19 cellular contexts compared by ENCODE assay signal in genomic region chr12:120406553-120406952, GRCh38. TPM values are rescaled to one million over a fixed set of nuclear protein-coding genes. Genes with fewer than 3 reads are reported as not detected.
A peak's percentile ranks its signal among the peaks of the same experiment; 100 is the strongest.
DNase-seq lines count a peak whose midpoint lies in the region; ATAC-seq, FAIRE-seq and TF ChIP-seq lines count a peak whose summit lies in the region.
"Had no signal": no experiment of that assay in that cellular context is flagged by ENCODE, and none has a peak within 500 bp of the region (broad histone marks: within the 10 kb centered on the region; RNA-seq: fewer than 3 reads in every experiment).

No MANE protein-coding gene starts in this region.

- no peak overlapping the region for H4K91ac ChIP-seq in H1 (replicated peaks; ENCODE audit: insufficient read length, low read length)

- ATAC-seq in HepG2 (no peak), right lobe of liver (no peak), SK-N-SH treated with all-trans-retinoic acid at 6 μM for 48 hours (no peak)
- ATAC-seq: GM23338 had no signal

- no peaks in the 10 kb centered on the region for H3K36me3 Mint-ChIP-seq in neural crest cell (ENCODE audit: low read depth)
- H3K36me3 Mint-ChIP-seq: CD4-positive, alpha-beta memory T cell had no signal

- H3K27ac Mint-ChIP-seq in neural crest cell (ENCODE audit: unreplicated experiment), result peak overlapping the region; percentile 1
- H3K27ac Mint-ChIP-seq: CD4-positive, alpha-beta memory T cell; GM23338 had no signal

- no peaks in the 10 kb centered on the region for H3K23me2 ChIP-seq in H1 (ENCODE audit: low read depth, low read length)

- H3K9me3 ChIP-seq in HepG2 (ENCODE audit: low read length), result no peaks in the 10 kb centered on the region
- no peaks in the 10 kb centered on the region for H3K9me3 ChIP-seq in right lobe of liver
- H3K9me3 ChIP-seq in H1 (ENCODE audit: insufficient read depth in 2 of 2, low read depth in 1 of 2, low read length in 1 of 2), result no peaks in the 10 kb centered on the region
- no peaks in the 10 kb centered on the region for H3K9me3 ChIP-seq in transverse colon
- H3K9me3 ChIP-seq: BE2C had no signal

- no peak for DNase-seq in HepG2 (ENCODE audit: low spot score)
- no peak for DNase-seq in right lobe of liver
- no peak for DNase-seq in H1 (ENCODE audit: low read depth in 1 of 2, low spot score in 2 of 2)
- no peak for DNase-seq in neural crest cell (ENCODE audit: low read depth, low spot score)
- DNase-seq in transverse colon, result no peak
- no peak for DNase-seq in DMS153 (lab: John Stamatoyannopoulos, UW)
- DNase-seq in NK-92 treated with Interleukin-12 subunit alpha and Interleukin-12 subunit beta, amount 100 ng/mL, for 24 hours (lab: John Stamatoyannopoulos, UW), result no peak
- DNase-seq: BE2C; CD4-positive, alpha-beta memory T cell; DMS79 treated with DMSO at 0.1 percent for 48 hours; EL; H9 had no signal

- no peak overlapping the region for H3K27ac ChIP-seq in HepG2 (ENCODE audit: extremely low read length, insufficient read depth, low read length)
- H3K27ac ChIP-seq in right lobe of liver, result no peak overlapping the region
- H3K27ac ChIP-seq in H1 (ENCODE audit: low read depth, low read length), result no peak overlapping the region
- H3K27ac ChIP-seq in transverse colon, result peak overlapping the region; percentile 0 to 40 (median 19)
- H3K27ac ChIP-seq: C4-2B had no signal

- H3K4ac ChIP-seq in H1 (replicated peaks; ENCODE audit: insufficient read length, low read depth, low read length), result no peak overlapping the region

- intact Hi-C loops in HepG2 (cut with micrococcal nuclease; ENCODE audit: unreplicated experiment) (no loop called here), right lobe of liver (cut with DNase I) (no loop called here), transverse colon (cut with DNase I; ENCODE audit: low total_unique reads) (no loop called here)

- H3K23ac ChIP-seq in H1 (ENCODE audit: insufficient read length), result no peak overlapping the region

- H2BK5ac ChIP-seq in H1 (ENCODE audit: low read depth, low read length), result no peak overlapping the region

- H2BK12ac ChIP-seq in H1 (ENCODE audit: low read depth, low read length), result no peak overlapping the region

- H3K9me3 Mint-ChIP-seq in neural crest cell, result no peaks in the 10 kb centered on the region
- H3K9me3 Mint-ChIP-seq: GM23338 had no signal

- no peaks in the 10 kb centered on the region for H3K79me1 ChIP-seq in H1 (ENCODE audit: low read depth, low read length)

- H3K4me1 ChIP-seq in HepG2 (ENCODE audit: insufficient read depth, low read length) (peaks cover 11% of the 10 kb centered on the region), right lobe of liver (no peaks in the 10 kb centered on the region), H1 (replicated peaks in 1 of 4; ENCODE audit: control insufficient read depth in 3 of 4, insufficient read depth in 4 of 4, low read length in 3 of 4) (peaks cover 1 to 7% (median 6%) of the 10 kb centered on the region in 4 experiments), transverse colon (peaks cover 4 to 8% (median 6%) of the 10 kb centered on the region in 4 donors)
- H3K4me1 ChIP-seq: BE2C had no signal

- no peak overlapping the region for H4K8ac ChIP-seq in H1 (ENCODE audit: extremely low read depth, insufficient read depth, low read length)

- H4K5ac ChIP-seq in H1 (ENCODE audit: insufficient read length, low read depth, low read length), result no peak overlapping the region

- no peaks in the 10 kb centered on the region for H3K36me3 ChIP-seq in HepG2 (replicated peaks in 1 of 2; ENCODE audit: control insufficient read depth in 1 of 2, insufficient read depth in 2 of 2, low read length in 2 of 2)
- H3K36me3 ChIP-seq in right lobe of liver, result no peaks in the 10 kb centered on the region
- H3K36me3 ChIP-seq in H1 (ENCODE audit: control insufficient read depth in 2 of 4, insufficient read depth in 4 of 4, low read length in 3 of 4), result no peaks in the 10 kb centered on the region
- no peaks in the 10 kb centered on the region for H3K36me3 ChIP-seq in transverse colon
- H3K36me3 ChIP-seq: BE2C had no signal

- no peak overlapping the region for H2BK20ac ChIP-seq in H1 (ENCODE audit: low read length)

- H3K27me3 Mint-ChIP-seq in neural crest cell (ENCODE audit: low read depth), result no peaks in the 10 kb centered on the region

- no peak overlapping the region for H2AK5ac ChIP-seq in H1 (ENCODE audit: low read depth, low read length)

- peaks cover 23% of the 10 kb centered on the region for H3K4me1 Mint-ChIP-seq in neural crest cell

- no peak overlapping the region for H3K4me3 Mint-ChIP-seq in neural crest cell
- H3K4me3 Mint-ChIP-seq: CD4-positive, alpha-beta memory T cell; GM23338; H9 had no signal

- H3K18ac ChIP-seq in H1 (ENCODE audit: extremely low read depth, low read length), result no peak overlapping the region

- H3K27me3 ChIP-seq in HepG2 (ENCODE audit: control insufficient read depth in 1 of 2, insufficient read depth in 2 of 2, low read length in 2 of 2), result peaks cover 0 to 5% of the 10 kb centered on the region in 2 experiments; a peak in 2 of 5 replicates
- H3K27me3 ChIP-seq in right lobe of liver, result no peaks in the 10 kb centered on the region
- H3K27me3 ChIP-seq in H1 (replicated peaks in 1 of 4; ENCODE audit: control insufficient read depth in 3 of 4, extremely low read depth in 1 of 4, insufficient read depth in 3 of 4, low read length in 3 of 4), result no peaks in the 10 kb centered on the region
- H3K27me3 ChIP-seq in transverse colon, result no peaks in the 10 kb centered on the region
- H3K27me3 ChIP-seq: BE2C had no signal

- 30% methylated on average over 3 of the region's 3 CpGs for WGBS in HepG2 (ENCODE audit: low lambda C conversion rate)
- 73% methylated on average over 3 of the region's 3 CpGs for WGBS in right lobe of liver (ENCODE audit: insufficient coverage, low coverage, low lambda C conversion rate, missing lambda C conversion rate)
- WGBS in H1 (ENCODE audit: extremely low coverage in 1 of 2, insufficient coverage in 1 of 2, insufficient read length in 1 of 2, insufficient replicate concordance in 2 of 2, low coverage in 1 of 2, low lambda C conversion rate in 2 of 2, missing lambda C conversion rate in 1 of 2), 2 experiments, result 96% methylated on average over 3 of the region's 3 CpGs; no CpG with 5 or more reads in 1 of the 2 experiments
- 93 to 94% methylated on average over 3 of the region's 3 CpGs for WGBS in transverse colon (ENCODE audit: low coverage in 1 of 2), 2 donors

- BruUV-seq in HepG2 (replicated peaks; lab: Mats Ljungman, UMichigan), result no TSS peak

- in situ Hi-C loops in HepG2 (cut with HindIII; ENCODE audit: extremely low pct_ligation_motif_present, low pct_unique_long_range_greater_than_20kb), result no loop called here
- in situ Hi-C loops in transverse colon (cut with MboI; ENCODE audit: low pct_ligation_motif_present in 1 of 4, low pct_unique_long_range_greater_than_20kb in 1 of 4, low sequenced_read_pairs in 3 of 4), result no loop called here

- H3K4me3 ChIP-seq in HepG2 (replicated peaks in 1 of 3; ENCODE audit: insufficient read depth in 1 of 3, low read depth in 2 of 3, low read length in 3 of 3), result no peak overlapping the region
- H3K4me3 ChIP-seq in right lobe of liver, result no peak overlapping the region
- H3K4me3 ChIP-seq in H1 (ENCODE audit: extremely low read depth in 1 of 4, insufficient read depth in 2 of 4, low read depth in 3 of 4, low read length in 4 of 4), result no peak overlapping the region
- H3K4me3 ChIP-seq in transverse colon, result no peak overlapping the region
- H3K4me3 ChIP-seq: GM23338 had no signal

- TF ChIP-seq RAD21 in HepG2 (CRISPR knock-in tag; IDR thresholded peaks at IDR 0.05) (no peak), H1 (IDR thresholded peaks at IDR 0.05 in 1 of 2, conservative IDR thresholded peaks at IDR 0.05 in 1 of 2; ENCODE audit: low read depth in 2 of 2, low read length in 2 of 2) (no peak)

- TF ChIP-seq EP300 in HepG2 (IDR thresholded peaks at IDR 0.05; ENCODE audit: low read depth in 2 of 2, low read length in 2 of 2) (no peak), HepG2 (CRISPR knock-in tag; IDR thresholded peaks at IDR 0.05; ENCODE audit: borderline replicate concordance) (no peak), H1 (IDR thresholded peaks at IDR 0.05; ENCODE audit: borderline replicate concordance in 1 of 2, low read depth in 2 of 2, low read length in 2 of 2) (no peak), transverse colon (IDR thresholded peaks at IDR 0.05; ENCODE audit: low read depth) (no peak)

- H3K4me2 ChIP-seq in HepG2 (ENCODE audit: low read depth, low read length) (no peak overlapping the region), H1 (ENCODE audit: insufficient read depth in 1 of 2, low read depth in 2 of 2, low read length in 2 of 2) (no peak overlapping the region)
- H3K4me2 ChIP-seq: GM23338 had no signal

- CTCF ChIA-PET in HepG2 (lab: Yijun Ruan, JAX; ENCODE audit: low intra/inter-chr PET ratio, low total read pairs) (no interaction called here), H1 (lab: Charles Lee; ENCODE audit: partially characterized antibody) (interaction anchor here (1.0 to 2.5 kb wide), 7 partner anchors 21 to 60 kb away, joined by 3 to 8 read pairs (median 3); no protein-coding TSS in a partner anchor)

- H2BK15ac ChIP-seq in H1 (ENCODE audit: low read length), result no peak overlapping the region

- no peak overlapping the region for H3K9ac ChIP-seq in HepG2 (ENCODE audit: insufficient read depth, low read depth, low read length)
- H3K9ac ChIP-seq in H1 (replicated peaks in 1 of 4; ENCODE audit: extremely low read depth in 1 of 4, low read depth in 3 of 4, low read length in 3 of 4), result no peak overlapping the region

- H3K79me2 ChIP-seq in HepG2 (ENCODE audit: insufficient read depth, low read length) (no peaks in the 10 kb centered on the region), H1 (ENCODE audit: control insufficient read depth in 1 of 2, insufficient read depth in 2 of 2, low read length in 2 of 2) (no peaks in the 10 kb centered on the region)

- no peak overlapping the region for H3K56ac ChIP-seq in H1 (replicated peaks; ENCODE audit: insufficient read length, low read depth, low read length)

- TF ChIP-seq POLR2A in HepG2 (IDR thresholded peaks at IDR 0.05; ENCODE audit: insufficient read depth in 1 of 2, low read depth in 2 of 2, low read length in 2 of 2) (no peak), right lobe of liver (IDR thresholded peaks at IDR 0.05) (no peak), H1 (IDR thresholded peaks at IDR 0.05; ENCODE audit: control extremely low read depth in 1 of 2, low read depth in 2 of 2, low read length in 2 of 2) (no peak), transverse colon (IDR thresholded peaks at IDR 0.05) (no peak)

- no peak for TF ChIP-seq CTCF in HepG2 (CRISPR knock-in tag; IDR thresholded peaks at IDR 0.05)
- no peak for TF ChIP-seq CTCF in right lobe of liver (IDR thresholded peaks at IDR 0.05)
- TF ChIP-seq CTCF in H1 (IDR thresholded peaks at IDR 0.05; ENCODE audit: control extremely low read depth in 1 of 3, insufficient read depth in 1 of 3, low read depth in 1 of 3, low read length in 3 of 3), result no peak
- TF ChIP-seq CTCF in neural crest cell (conservative IDR thresholded peaks at IDR 0.05), result no peak
- TF ChIP-seq CTCF in transverse colon (IDR thresholded peaks at IDR 0.05), result no peak

- no peak overlapping the region for H2BK120ac ChIP-seq in H1 (replicated peaks; ENCODE audit: low read depth, low read length)

- no peak for FAIRE-seq in HepG2 (lab: Jason Lieb, UNC)
- FAIRE-seq in H1 (lab: Jason Lieb, UNC), result no peak
- FAIRE-seq: A204.1, GM12891 had no signal

- H3K14ac ChIP-seq in H1 (ENCODE audit: insufficient read length), result no peak overlapping the region

- POLR2A ChIA-PET in HepG2 (lab: Yijun Ruan, JAX) (no interaction called here), H1 (lab: Charles Lee; ENCODE audit: partially characterized antibody) (interaction anchor here (1.9 to 2.4 kb wide), 2 partner anchors 12 to 17 kb away, joined by 8 to 10 read pairs; no protein-coding TSS in a partner anchor)

- H4K20me1 ChIP-seq in HepG2 (ENCODE audit: insufficient read depth, low read length) (no peaks in the 10 kb centered on the region), H1 (replicated peaks in 1 of 2; ENCODE audit: control insufficient read depth in 1 of 2, insufficient read depth in 2 of 2, low read length in 2 of 2) (no peaks in the 10 kb centered on the region)

- no peak overlapping the region for H2AFZ ChIP-seq in HepG2 (ENCODE audit: low read length)
- H2AFZ ChIP-seq in H1 (ENCODE audit: low read length), result no peak overlapping the region

RNA-seq across cellular contexts. Expression of gene COX6A1, which starts 31.4 kb away (rescaled TPM):
- total RNA-seq in HepG2 (2016; rRNA removed; fragmentation: Illumina TruSeq; extraction: Trizol) (204 and 542 TPM in 2 replicates), right lobe of liver (100 to 1,000 TPM; 229 to 625 (median 292) TPM), neural crest cell (315 and 320 TPM in 2 replicates), transverse colon (1,000 to 10,000 TPM in 2 of 4 donors, 100 to 1,000 TPM in 2; 469 to 1,865 (median 1,048) TPM)
- total RNA-seq in HepG2 (2016; cell fraction: cytosol; rRNA removed; fragmentation: Illumina TruSeq; extraction: Trizol; ENCODE audit: low read depth), result 121 and 131 TPM in 2 replicates
- 226 and 562 TPM in 2 replicates for total RNA-seq in HepG2 (2016; cell fraction: insoluble cytoplasmic fraction; rRNA removed; fragmentation: Illumina TruSeq; extraction: Trizol)
- total RNA-seq in HepG2 (2016; cell fraction: membrane; rRNA removed; fragmentation: Illumina TruSeq; extraction: Trizol), result 107 and 111 TPM in 2 replicates
- 291 and 339 TPM in 2 replicates for total RNA-seq in HepG2 (2016; cell fraction: nucleus; rRNA removed; fragmentation: Illumina TruSeq; extraction: Trizol)
- polyA plus RNA-seq in HepG2 (2011; rRNA removed) (655 and 673 TPM in 2 replicates), H1 (2011; rRNA removed) (2,792 and 3,254 TPM in 2 replicates)
- 682 and 991 TPM in 2 replicates for polyA plus RNA-seq in HepG2 (2011; cell fraction: cytosol; rRNA removed)
- 688 and 965 TPM in 2 replicates for polyA plus RNA-seq in HepG2 (2011; cell fraction: nucleus; rRNA removed)
- 389 and 405 TPM in 2 replicates for polyA plus RNA-seq in HepG2 (2012)
- polyA plus RNA-seq in HepG2 (2016; cell fraction: cytosol; fragmentation: Illumina TruSeq; extraction: Trizol; ENCODE audit: low read depth), result 114 and 131 TPM in 2 replicates
- 204 and 225 TPM in 2 replicates for polyA plus RNA-seq in HepG2 (2016; cell fraction: insoluble cytoplasmic fraction; fragmentation: Illumina TruSeq; extraction: Trizol; ENCODE audit: low read depth)
- polyA plus RNA-seq in HepG2 (2016; cell fraction: membrane; fragmentation: Illumina TruSeq; extraction: Trizol; ENCODE audit: low read depth), result 86.9 and 92.6 TPM in 2 replicates
- 490 and 539 TPM in 2 replicates for polyA plus RNA-seq in HepG2 (2016; cell fraction: nucleus; fragmentation: Illumina TruSeq; extraction: Trizol; ENCODE audit: insufficient read depth, low read depth)
- 318 and 569 TPM in 2 replicates for polyA minus RNA-seq in HepG2 (2011; rRNA and poly(A)+ RNA removed; ENCODE audit: low replicate concordance)
- polyA minus RNA-seq in HepG2 (2011; cell fraction: cytosol; rRNA and poly(A)+ RNA removed), result 173 and 174 TPM in 2 replicates
- polyA minus RNA-seq in HepG2 (2011; cell fraction: nucleus; rRNA and poly(A)+ RNA removed), result 97.8 and 134 TPM in 2 replicates
- 437 and 465 TPM in 2 replicates for total RNA-seq in H1 (2021; fragmentation: NEBNext Ultra II Directional; extraction: Animal tissue kit (Norgen Biotek cat#: 25700))
- polyA plus RNA-seq in H1 (2011; cell fraction: cytosol; rRNA removed), result 1,527 TPM
- 2,437 TPM for polyA plus RNA-seq in H1 (2011; cell fraction: nucleus; rRNA removed)
- polyA plus RNA-seq in H1 (2012, experiment 1 of 2), result 684 to 863 TPM (median 778 TPM) in 4 replicates
- polyA plus RNA-seq in H1 (2012, experiment 2 of 2), result 1,585 TPM
- polyA plus RNA-seq in H1 (2013, experiment 1 of 2), result 2,536 TPM
- polyA plus RNA-seq in H1 (2013, experiment 2 of 2), result 2,012 TPM
- 278 and 324 TPM in 2 replicates for polyA minus RNA-seq in H1 (2011; rRNA and poly(A)+ RNA removed)
- 176 TPM for polyA minus RNA-seq in H1 (2011; cell fraction: cytosol; rRNA and poly(A)+ RNA removed)
- 310 TPM for polyA minus RNA-seq in H1 (2011; cell fraction: nucleus; rRNA and poly(A)+ RNA removed)

RNA-seq across cellular contexts. Expression of gene MSI1, which starts 37.6 kb away (rescaled TPM):
- total RNA-seq in HepG2 (2016; rRNA removed; fragmentation: Illumina TruSeq; extraction: Trizol), result 0.46 and 0.80 TPM in 2 replicates
- total RNA-seq in HepG2 (2016; cell fraction: cytosol; rRNA removed; fragmentation: Illumina TruSeq; extraction: Trizol; ENCODE audit: low read depth), result 0.44 and 0.61 TPM in 2 replicates
- total RNA-seq in HepG2 (2016; cell fraction: insoluble cytoplasmic fraction; rRNA removed; fragmentation: Illumina TruSeq; extraction: Trizol), result 0.37 and 0.48 TPM in 2 replicates
- 1.1 TPM in 2 replicates for total RNA-seq in HepG2 (2016; cell fraction: membrane; rRNA removed; fragmentation: Illumina TruSeq; extraction: Trizol)
- 0.56 and 0.75 TPM in 2 replicates for total RNA-seq in HepG2 (2016; cell fraction: nucleus; rRNA removed; fragmentation: Illumina TruSeq; extraction: Trizol)
- polyA plus RNA-seq in HepG2 (2011; rRNA removed), result 0.08 and 0.09 TPM in 2 replicates
- 0.09 TPM in 1 of 2 replicates, not detected in the other for polyA plus RNA-seq in HepG2 (2011; cell fraction: cytosol; rRNA removed)
- 0.27 and 0.28 TPM in 2 replicates for polyA plus RNA-seq in HepG2 (2011; cell fraction: nucleus; rRNA removed)
- 0.05 TPM in 1 of 2 replicates, not detected in the other for polyA plus RNA-seq in HepG2 (2012)
- 0.61 and 0.75 TPM in 2 replicates for polyA plus RNA-seq in HepG2 (2016; cell fraction: cytosol; fragmentation: Illumina TruSeq; extraction: Trizol; ENCODE audit: low read depth)
- 0.61 and 1.6 TPM in 2 replicates for polyA plus RNA-seq in HepG2 (2016; cell fraction: insoluble cytoplasmic fraction; fragmentation: Illumina TruSeq; extraction: Trizol; ENCODE audit: low read depth)
- 0.93 and 1.2 TPM in 2 replicates for polyA plus RNA-seq in HepG2 (2016; cell fraction: membrane; fragmentation: Illumina TruSeq; extraction: Trizol; ENCODE audit: low read depth)
- 1.5 and 3.3 TPM in 2 replicates for polyA plus RNA-seq in HepG2 (2016; cell fraction: nucleus; fragmentation: Illumina TruSeq; extraction: Trizol; ENCODE audit: insufficient read depth, low read depth)
- polyA minus RNA-seq in HepG2 (2011; rRNA and poly(A)+ RNA removed; ENCODE audit: low replicate concordance), result 0.18 TPM in 1 of 2 replicates, not detected in the other
- not detected in 2 replicates for polyA minus RNA-seq in HepG2 (2011; cell fraction: cytosol; rRNA and poly(A)+ RNA removed)
- polyA minus RNA-seq in HepG2 (2011; cell fraction: nucleus; rRNA and poly(A)+ RNA removed), result not detected in 2 replicates
- 1 to 10 TPM in 1 of 6 experiments, under 1 TPM in 1, not detected in 4; 0.06 to 1.6 TPM for total RNA-seq in right lobe of liver
- 51.9 and 53.1 TPM in 2 replicates for total RNA-seq in H1 (2021; fragmentation: NEBNext Ultra II Directional; extraction: Animal tissue kit (Norgen Biotek cat#: 25700))
- polyA plus RNA-seq in H1 (2011; rRNA removed), result 13.5 and 19.2 TPM in 2 replicates
- polyA plus RNA-seq in H1 (2011; cell fraction: cytosol; rRNA removed), result 16.5 TPM
- 52.5 TPM for polyA plus RNA-seq in H1 (2011; cell fraction: nucleus; rRNA removed)
- 40.8 to 47.7 TPM (median 43.9 TPM) in 4 replicates for polyA plus RNA-seq in H1 (2012, experiment 1 of 2)
- polyA plus RNA-seq in H1 (2012, experiment 2 of 2), result 28.7 TPM
- 16.6 TPM for polyA plus RNA-seq in H1 (2013, experiment 1 of 2)
- 16.5 TPM for polyA plus RNA-seq in H1 (2013, experiment 2 of 2)
- 11.5 and 11.6 TPM in 2 replicates for polyA minus RNA-seq in H1 (2011; rRNA and poly(A)+ RNA removed)
- polyA minus RNA-seq in H1 (2011; cell fraction: cytosol; rRNA and poly(A)+ RNA removed), result 26.4 TPM
- polyA minus RNA-seq in H1 (2011; cell fraction: nucleus; rRNA and poly(A)+ RNA removed), result 9.0 TPM
- 224 and 229 TPM in 2 replicates for total RNA-seq in neural crest cell
- 1 to 10 TPM in 1 of 4 donors, under 1 TPM in 1, not detected in 2; 0.82 to 7.5 TPM for total RNA-seq in transverse colon
- total RNA-seq: CD4-positive, alpha-beta memory T cell; HT-29 had no signal
- polyA plus RNA-seq: AG04450; CD4-positive, alpha-beta memory T cell had no signal

RNA-seq across cellular contexts. Expression of gene TRIAP1, which starts 39.6 kb away (rescaled TPM):
- total RNA-seq in HepG2 (2016; rRNA removed; fragmentation: Illumina TruSeq; extraction: Trizol), result 117 and 178 TPM in 2 replicates
- total RNA-seq in HepG2 (2016; cell fraction: cytosol; rRNA removed; fragmentation: Illumina TruSeq; extraction: Trizol; ENCODE audit: low read depth), result 39.1 and 44.5 TPM in 2 replicates
- 119 and 181 TPM in 2 replicates for total RNA-seq in HepG2 (2016; cell fraction: insoluble cytoplasmic fraction; rRNA removed; fragmentation: Illumina TruSeq; extraction: Trizol)
- total RNA-seq in HepG2 (2016; cell fraction: membrane; rRNA removed; fragmentation: Illumina TruSeq; extraction: Trizol), result 111 and 122 TPM in 2 replicates
- total RNA-seq in HepG2 (2016; cell fraction: nucleus; rRNA removed; fragmentation: Illumina TruSeq; extraction: Trizol), result 43.7 and 44.3 TPM in 2 replicates
- 44.4 and 55.0 TPM in 2 replicates for polyA plus RNA-seq in HepG2 (2011; rRNA removed)
- polyA plus RNA-seq in HepG2 (2011; cell fraction: cytosol; rRNA removed), result 24.2 and 38.0 TPM in 2 replicates
- polyA plus RNA-seq in HepG2 (2011; cell fraction: nucleus; rRNA removed), result 10.3 and 10.4 TPM in 2 replicates
- polyA plus RNA-seq in HepG2 (2012), result 53.7 and 57.3 TPM in 2 replicates
- 40.5 and 48.9 TPM in 2 replicates for polyA plus RNA-seq in HepG2 (2016; cell fraction: cytosol; fragmentation: Illumina TruSeq; extraction: Trizol; ENCODE audit: low read depth)
- polyA plus RNA-seq in HepG2 (2016; cell fraction: insoluble cytoplasmic fraction; fragmentation: Illumina TruSeq; extraction: Trizol; ENCODE audit: low read depth), result 178 and 205 TPM in 2 replicates
- 88.7 and 94.2 TPM in 2 replicates for polyA plus RNA-seq in HepG2 (2016; cell fraction: membrane; fragmentation: Illumina TruSeq; extraction: Trizol; ENCODE audit: low read depth)
- 77.8 and 83.9 TPM in 2 replicates for polyA plus RNA-seq in HepG2 (2016; cell fraction: nucleus; fragmentation: Illumina TruSeq; extraction: Trizol; ENCODE audit: insufficient read depth, low read depth)
- 5.9 and 9.3 TPM in 2 replicates for polyA minus RNA-seq in HepG2 (2011; rRNA and poly(A)+ RNA removed; ENCODE audit: low replicate concordance)
- polyA minus RNA-seq in HepG2 (2011; cell fraction: cytosol; rRNA and poly(A)+ RNA removed), result 16.6 and 18.5 TPM in 2 replicates
- 11.6 and 11.8 TPM in 2 replicates for polyA minus RNA-seq in HepG2 (2011; cell fraction: nucleus; rRNA and poly(A)+ RNA removed)
- total RNA-seq in right lobe of liver, result 10 to 100 TPM; 13.3 to 28.7 (median 17.0) TPM
- total RNA-seq in H1 (2021; fragmentation: NEBNext Ultra II Directional; extraction: Animal tissue kit (Norgen Biotek cat#: 25700)), result 58.5 and 63.4 TPM in 2 replicates
- polyA plus RNA-seq in H1 (2011; rRNA removed), result 20.8 and 42.0 TPM in 2 replicates
- 52.7 TPM for polyA plus RNA-seq in H1 (2011; cell fraction: cytosol; rRNA removed)
- polyA plus RNA-seq in H1 (2011; cell fraction: nucleus; rRNA removed), result 10.2 TPM
- 65.2 to 124 TPM (median 69.0 TPM) in 4 replicates for polyA plus RNA-seq in H1 (2012, experiment 1 of 2)
- 19.1 TPM for polyA plus RNA-seq in H1 (2012, experiment 2 of 2)
- polyA plus RNA-seq in H1 (2013, experiment 1 of 2), result 67.4 TPM
- 72.8 TPM for polyA plus RNA-seq in H1 (2013, experiment 2 of 2)
- polyA minus RNA-seq in H1 (2011; rRNA and poly(A)+ RNA removed), result 15.2 and 19.3 TPM in 2 replicates
- polyA minus RNA-seq in H1 (2011; cell fraction: cytosol; rRNA and poly(A)+ RNA removed), result 32.7 TPM
- 17.4 TPM for polyA minus RNA-seq in H1 (2011; cell fraction: nucleus; rRNA and poly(A)+ RNA removed)
- total RNA-seq in neural crest cell, result 38.0 and 38.1 TPM in 2 replicates
- 10 to 100 TPM in 3 of 4 donors, 1 to 10 TPM in 1; 7.2 to 20.9 (median 11.9) TPM for total RNA-seq in transverse colon

RNA-seq across cellular contexts. Expression of gene GATC, which starts 39.7 kb away (rescaled TPM):
- total RNA-seq in HepG2 (2016; rRNA removed; fragmentation: Illumina TruSeq; extraction: Trizol) (29.7 and 38.5 TPM in 2 replicates), right lobe of liver (10 to 100 TPM; 13.4 to 23.8 (median 15.9) TPM), neural crest cell (32.0 and 33.8 TPM in 2 replicates), transverse colon (10 to 100 TPM; 15.5 to 21.6 (median 19.2) TPM)
- total RNA-seq in HepG2 (2016; cell fraction: cytosol; rRNA removed; fragmentation: Illumina TruSeq; extraction: Trizol; ENCODE audit: low read depth), result 6.2 and 7.0 TPM in 2 replicates
- total RNA-seq in HepG2 (2016; cell fraction: insoluble cytoplasmic fraction; rRNA removed; fragmentation: Illumina TruSeq; extraction: Trizol), result 27.8 and 40.0 TPM in 2 replicates
- 19.6 and 20.8 TPM in 2 replicates for total RNA-seq in HepG2 (2016; cell fraction: membrane; rRNA removed; fragmentation: Illumina TruSeq; extraction: Trizol)
- total RNA-seq in HepG2 (2016; cell fraction: nucleus; rRNA removed; fragmentation: Illumina TruSeq; extraction: Trizol), result 15.6 and 15.8 TPM in 2 replicates
- polyA plus RNA-seq in HepG2 (2011; rRNA removed) (16.2 and 17.7 TPM in 2 replicates), H1 (2011; rRNA removed) (13.2 and 13.6 TPM in 2 replicates)
- polyA plus RNA-seq in HepG2 (2011; cell fraction: cytosol; rRNA removed), result 11.9 and 14.7 TPM in 2 replicates
- polyA plus RNA-seq in HepG2 (2011; cell fraction: nucleus; rRNA removed), result 11.4 and 14.2 TPM in 2 replicates
- 16.9 and 17.4 TPM in 2 replicates for polyA plus RNA-seq in HepG2 (2012)
- 6.3 and 6.9 TPM in 2 replicates for polyA plus RNA-seq in HepG2 (2016; cell fraction: cytosol; fragmentation: Illumina TruSeq; extraction: Trizol; ENCODE audit: low read depth)
- 39.2 and 42.0 TPM in 2 replicates for polyA plus RNA-seq in HepG2 (2016; cell fraction: insoluble cytoplasmic fraction; fragmentation: Illumina TruSeq; extraction: Trizol; ENCODE audit: low read depth)
- polyA plus RNA-seq in HepG2 (2016; cell fraction: membrane; fragmentation: Illumina TruSeq; extraction: Trizol; ENCODE audit: low read depth), result 16.7 and 17.8 TPM in 2 replicates
- polyA plus RNA-seq in HepG2 (2016; cell fraction: nucleus; fragmentation: Illumina TruSeq; extraction: Trizol; ENCODE audit: insufficient read depth, low read depth), result 24.7 and 31.3 TPM in 2 replicates
- 39.6 and 42.0 TPM in 2 replicates for polyA minus RNA-seq in HepG2 (2011; rRNA and poly(A)+ RNA removed; ENCODE audit: low replicate concordance)
- 11.3 and 14.5 TPM in 2 replicates for polyA minus RNA-seq in HepG2 (2011; cell fraction: cytosol; rRNA and poly(A)+ RNA removed)
- 13.5 and 15.9 TPM in 2 replicates for polyA minus RNA-seq in HepG2 (2011; cell fraction: nucleus; rRNA and poly(A)+ RNA removed)
- total RNA-seq in H1 (2021; fragmentation: NEBNext Ultra II Directional; extraction: Animal tissue kit (Norgen Biotek cat#: 25700)), result 30.4 and 34.2 TPM in 2 replicates
- 13.9 TPM for polyA plus RNA-seq in H1 (2011; cell fraction: cytosol; rRNA removed)
- polyA plus RNA-seq in H1 (2011; cell fraction: nucleus; rRNA removed), result 33.8 TPM
- 11.2 to 18.5 TPM (median 15.4 TPM) in 4 replicates for polyA plus RNA-seq in H1 (2012, experiment 1 of 2)
- polyA plus RNA-seq in H1 (2012, experiment 2 of 2), result 11.6 TPM
- polyA plus RNA-seq in H1 (2013, experiment 1 of 2), result 20.0 TPM
- polyA plus RNA-seq in H1 (2013, experiment 2 of 2), result 19.1 TPM
- polyA minus RNA-seq in H1 (2011; rRNA and poly(A)+ RNA removed), result 12.3 and 20.5 TPM in 2 replicates
- polyA minus RNA-seq in H1 (2011; cell fraction: cytosol; rRNA and poly(A)+ RNA removed), result 7.3 TPM
- polyA minus RNA-seq in H1 (2011; cell fraction: nucleus; rRNA and poly(A)+ RNA removed), result 25.8 TPM

Comparison
In these comparisons a context has a peak if more than half of its experiments do, and no peak if none do; other contexts are left out.
1. H3K27ac ChIP-seq: peak in transverse colon (4 of 4); none in HepG2 (single experiment), right lobe of liver (0 of 3) and H1 (single experiment).
2. Of the 41 proteins assayed by ChIP-seq in both HepG2 and H1: peak only in HepG2: none; only in H1: KDM1A; in both: none; in neither: 40.